ENCODE assay signal across 16 cellular contexts in the genomic region with DNA sequence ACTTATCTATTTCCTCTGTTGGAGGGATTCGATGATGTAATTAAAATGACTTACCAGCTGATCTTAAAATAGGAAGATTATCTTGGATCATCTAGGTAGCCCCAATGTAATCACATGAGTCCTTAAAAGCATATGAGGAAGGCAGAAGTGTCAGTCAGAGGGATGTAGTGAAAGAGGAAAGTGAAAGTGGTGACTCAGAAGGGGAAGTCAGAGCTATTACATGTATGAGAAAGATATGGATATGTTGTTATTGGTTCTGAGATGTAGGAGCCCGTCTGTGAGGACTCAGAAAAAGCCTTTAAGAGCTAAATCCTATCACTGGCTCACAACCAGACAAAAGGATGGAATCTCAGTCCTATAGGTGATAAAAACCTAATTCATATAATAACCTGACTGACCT.
A peak's percentile ranks its signal among the peaks of the same experiment; 100 is the strongest.
DNase-seq lines count a peak whose midpoint lies in the region; ATAC-seq and TF ChIP-seq lines count a peak whose summit lies in the region.
"Had no signal": no experiment of that assay in that cellular context is flagged by ENCODE, and none has a peak within 500 bp of the region (broad histone marks: within the 10 kb centered on the region; RNA-seq: fewer than 3 reads in every experiment).

No MANE protein-coding gene starts in this region.

- DNase-seq in MCF 10A (ENCODE audit: unreplicated experiment) (peak; percentile 51), breast epithelium (ENCODE audit: low spot score in 2 of 2) (no peak), NCI-H69 (lab: John Stamatoyannopoulos, UW) (peak; percentile 11), SHP77 treated with DMSO at 0.1 percent for 48 hours (lab: John Stamatoyannopoulos, UW) (no peak), left ventricle myocardium superior (no peak), DMS79 treated with DMSO at 0.1 percent for 48 hours (lab: John Stamatoyannopoulos, UW) (no peak), NCI-H2081 treated with DMSO at 0.1 percent for 48 hours (lab: John Stamatoyannopoulos, UW) (no peak)
- DNase-seq: activated CD4-positive, CD25-positive, alpha-beta regulatory T cell; activated naive CD8-positive, alpha-beta T cell treated with anti-CD3 and anti-CD28 coated beads, Interleukin-2, amount 10 ng/mL, durations not matched to agents 7 days and 5 days; cerebellar nuclear complex; COR-L47; kidney; ovary; spleen had no signal

- no peaks in the 10 kb centered on the region for H3K27me3 Mint-ChIP-seq in MCF 10A (ENCODE audit: insufficient read depth, unreplicated experiment)
- H3K27me3 Mint-ChIP-seq: activated naive CD8-positive, alpha-beta T cell treated with anti-CD3 and anti-CD28 coated beads, Interleukin-2, amount 10 ng/mL, durations not matched to agents 7 days and 5 days had no signal

- H3K9me3 Mint-ChIP-seq in MCF 10A (ENCODE audit: unreplicated experiment), result peaks cover 13% of the 10 kb centered on the region

- no peaks in the 10 kb centered on the region for H3K4me1 ChIP-seq in breast epithelium
- H3K4me1 ChIP-seq: spleen, suprapubic skin had no signal

- no peak for TF ChIP-seq POLR2A in breast epithelium (IDR thresholded peaks at IDR 0.05)

- H3K27me3 ChIP-seq in breast epithelium, result peaks cover 0 to 3% of the 10 kb centered on the region in 2 donors
- H3K27me3 ChIP-seq: ovary, spleen, suprapubic skin had no signal

- no peak overlapping the region for H3K4me3 Mint-ChIP-seq in MCF 10A (ENCODE audit: unreplicated experiment)
- H3K4me3 Mint-ChIP-seq: activated naive CD8-positive, alpha-beta T cell treated with anti-CD3 and anti-CD28 coated beads, Interleukin-2, amount 10 ng/mL, durations not matched to agents 7 days and 5 days had no signal

- no peaks in the 10 kb centered on the region for H3K36me3 ChIP-seq in breast epithelium
- H3K36me3 ChIP-seq: ovary, spleen, suprapubic skin had no signal

- no peak overlapping the region for H3K27ac ChIP-seq in breast epithelium
- H3K27ac ChIP-seq: ovary, spleen, suprapubic skin had no signal

- POLR2A ChIA-PET in MCF 10A (lab: Yijun Ruan, JAX), result no interaction called here

- no peaks in the 10 kb centered on the region for H3K36me3 Mint-ChIP-seq in MCF 10A (ENCODE audit: insufficient read depth, unreplicated experiment)
- H3K36me3 Mint-ChIP-seq: activated naive CD8-positive, alpha-beta T cell treated with anti-CD3 and anti-CD28 coated beads, Interleukin-2, amount 10 ng/mL, durations not matched to agents 7 days and 5 days had no signal

- intact Hi-C loops in MCF 10A (cut with micrococcal nuclease) (no loop called here), breast epithelium (cut with DNase I; ENCODE audit: low total_unique reads) (no loop called here), left ventricle myocardium superior (cut with micrococcal nuclease) (no loop called here)

- CTCF ChIA-PET in MCF 10A (lab: Yijun Ruan, JAX), result no interaction called here

- peak; percentile 91 for ATAC-seq in HG02852 (IDR thresholded peaks at IDR 0.05; ENCODE audit: unreplicated experiment)
- ATAC-seq in left ventricle myocardium superior, result no peak

- no peak overlapping the region for H3K4me3 ChIP-seq in breast epithelium
- H3K4me3 ChIP-seq: ovary, spleen, suprapubic skin had no signal

- no peak overlapping the region for H3K27ac Mint-ChIP-seq in MCF 10A (ENCODE audit: low read depth, unreplicated experiment)
- H3K27ac Mint-ChIP-seq: activated naive CD8-positive, alpha-beta T cell treated with anti-CD3 and anti-CD28 coated beads, Interleukin-2, amount 10 ng/mL, durations not matched to agents 7 days and 5 days had no signal

- no peak for TF ChIP-seq CTCF in MCF 10A (IDR thresholded peaks at IDR 0.05; ENCODE audit: unreplicated experiment)
- no peak for TF ChIP-seq CTCF in breast epithelium (IDR thresholded peaks at IDR 0.05)

- H3K9me3 ChIP-seq in breast epithelium, result peaks cover 0 to 18% of the 10 kb centered on the region in 2 donors
- H3K9me3 ChIP-seq: ovary, suprapubic skin had no signal

- BruUV-seq in MCF 10A (replicated peaks; lab: Mats Ljungman, UMichigan), result no TSS peak

- H3K4me1 Mint-ChIP-seq in MCF 10A (ENCODE audit: insufficient read depth, unreplicated experiment), result no peaks in the 10 kb centered on the region
- H3K4me1 Mint-ChIP-seq: activated naive CD8-positive, alpha-beta T cell treated with anti-CD3 and anti-CD28 coated beads, Interleukin-2, amount 10 ng/mL, durations not matched to agents 7 days and 5 days had no signal

Comparison
In these comparisons a context has a peak if more than half of its experiments do, and no peak if none do; other contexts are left out.
1. DNase-seq: peak in MCF 10A (single experiment) and NCI-H69 (single experiment); none in breast epithelium (0 of 2), SHP77 treated with DMSO at 0.1 percent for 48 hours (single experiment), left ventricle myocardium superior (single experiment), DMS79 treated with DMSO at 0.1 percent for 48 hours (single experiment) and NCI-H2081 treated with DMSO at 0.1 percent for 48 hours (single experiment).